ENCODE assay signal across 16 cellular contexts in genomic region chr11:46718155-46719019, GRCh38. TPM values are rescaled to one million over a fixed set of nuclear protein-coding genes. Genes with fewer than 3 reads are reported as not detected.
DNase-seq lines count a peak whose midpoint lies in the region; ATAC-seq, FAIRE-seq and TF ChIP-seq lines count a peak whose summit lies in the region.
"Had no signal": no experiment of that assay in that cellular context is flagged by ENCODE, and none has a peak within 500 bp of the region (broad histone marks: within the 10 kb centered on the region; RNA-seq: fewer than 3 reads in every experiment).

No MANE protein-coding gene starts in this region.

- H3K9me2 ChIP-seq in HCT116 (ENCODE audit: insufficient read depth): no peaks in the 10 kb centered on the region

- TF ChIP-seq RAD21 in HCT116 (IDR thresholded peaks at IDR 0.05; ENCODE audit: low read depth) (no peak), HepG2 (CRISPR knock-in tag; IDR thresholded peaks at IDR 0.05) (peak; percentile 55)

- H3K79me2 ChIP-seq in HCT116 (ENCODE audit: insufficient read depth, low read length) (no peaks in the 10 kb centered on the region), HepG2 (ENCODE audit: insufficient read depth, low read length) (peaks cover 42% of the 10 kb centered on the region)

- peak; percentile 97 for FAIRE-seq in HepG2 (lab: Jason Lieb, UNC)

- H2AFZ ChIP-seq in HCT116 (ENCODE audit: low read depth, low read length, poor library complexity, severe bottlenecking): peak overlapping the region; percentile 83
- H2AFZ ChIP-seq in HepG2 (ENCODE audit: low read length): no peak overlapping the region

- in situ Hi-C loops in HepG2 (cut with HindIII; ENCODE audit: extremely low pct_ligation_motif_present, low pct_unique_long_range_greater_than_20kb): no loop called here

- POLR2A ChIA-PET in HCT116 (lab: Charles Lee) (no interaction called here), HepG2 (lab: Yijun Ruan, JAX) (interaction anchor here (0.8 to 12.3 kb wide), 16 partner anchors 9 to 164 kb away, joined by 3 to 272 read pairs (median 12); partner anchors contain the start of genes ARHGAP1, ATG13 and ZNF408)

- no peak for DNase-seq in HCT116 (ENCODE audit: low read depth, low spot score)
- peak; percentile 77 to 88 for DNase-seq in SHP77 (lab: John Stamatoyannopoulos, UW)
- peak; percentile 98 for DNase-seq in HepG2 (ENCODE audit: low spot score)
- DNase-seq in foreskin keratinocyte: no peak
- DNase-seq in BE2C: no peak
- DNase-seq in effector memory CD8-positive, alpha-beta T cell: no peak
- DNase-seq: activated T-cell treated with anti-CD3 and anti-CD28 coated beads, Interleukin-2, amount 50 U/mL, for 48 hours; cerebellar nuclear complex; DMS 273 treated with DMSO at 0.1 percent for 48 hours; heart right ventricle; naive thymus-derived CD8-positive, alpha-beta T cell; NCI-H345; stimulated activated CD4-positive, alpha-beta T cell treated with anti-CD3 and anti-CD28 coated beads, Interleukin-1b, Interleukin-23, amount 100 ng/mL, for 48 hours had no signal

- TF ChIP-seq CTCF in HCT116 (IDR thresholded peaks at IDR 0.05 in 2 of 3, conservative IDR thresholded peaks at IDR 0.05 in 1 of 3; ENCODE audit: borderline replicate concordance in 1 of 3, insufficient read depth in 1 of 3, low read depth in 2 of 3, low read length in 2 of 3): no peak
- TF ChIP-seq CTCF in HepG2 (CRISPR knock-in tag; IDR thresholded peaks at IDR 0.05): peak; percentile 50
- TF ChIP-seq CTCF in foreskin keratinocyte (conservative IDR thresholded peaks at IDR 0.05): no peak
- no peak for TF ChIP-seq CTCF in BE2C (IDR thresholded peaks at IDR 0.05; ENCODE audit: low read depth, low read length)

- peak overlapping the region in 4 of 11 experiments; percentile 6 to 23 (median 14); a peak in 3 of 22 replicates for H3K9ac ChIP-seq in BLaER1 treated with 17β-estradiol and CSF1 and Interleukin-3, amounts not matched to agents 10 nM and 100 nM
- H3K9ac ChIP-seq in HCT116 (ENCODE audit: low read length): peak overlapping the region; percentile 23; the same call in 1 of the 2 replicates
- H3K9ac ChIP-seq in HepG2 (ENCODE audit: insufficient read depth, low read depth, low read length): peak overlapping the region; percentile 43; the same call in 1 of the 2 replicates

- H3K27ac ChIP-seq in BLaER1 treated with 17β-estradiol and CSF1 and Interleukin-3, amounts not matched to agents 10 nM and 100 nM: peak overlapping the region in 5 of 11 experiments; percentile 5 to 60 (median 40); a peak in 5 of 22 replicates
- no peak overlapping the region; the same call in 1 of the 2 replicates for H3K27ac ChIP-seq in HCT116 (ENCODE audit: low read depth, low read length)
- H3K27ac ChIP-seq in HepG2 (ENCODE audit: extremely low read length, insufficient read depth, low read length): peak overlapping the region; percentile 92
- no peak overlapping the region for H3K27ac ChIP-seq in foreskin keratinocyte
- H3K27ac ChIP-seq: heart right ventricle had no signal

- H3K9me3 Mint-ChIP-seq in effector memory CD8-positive, alpha-beta T cell: no peaks in the 10 kb centered on the region
- H3K9me3 Mint-ChIP-seq: naive thymus-derived CD8-positive, alpha-beta T cell had no signal

- no peaks in the 10 kb centered on the region for H3K9me3 ChIP-seq in BLaER1 treated with 17β-estradiol and CSF1 and Interleukin-3, amounts not matched to agents 10 nM and 100 nM (replicated peaks in 1 of 11)
- H3K9me3 ChIP-seq in HCT116 (ENCODE audit: control insufficient read depth in 1 of 2, insufficient read depth in 1 of 2, low read depth in 1 of 2, low read length in 2 of 2) (no peaks in the 10 kb centered on the region), HepG2 (ENCODE audit: low read length) (no peaks in the 10 kb centered on the region), BE2C (no peaks in the 10 kb centered on the region)
- H3K9me3 ChIP-seq: heart right ventricle had no signal

- WGBS in HepG2 (ENCODE audit: low lambda C conversion rate): 5% methylated on average over 9 of the region's 11 CpGs

- no peak overlapping the region for H3K4me3 Mint-ChIP-seq in effector memory CD8-positive, alpha-beta T cell
- H3K4me3 Mint-ChIP-seq: naive thymus-derived CD8-positive, alpha-beta T cell had no signal

- no peak overlapping the region for H3K4me3 ChIP-seq in BLaER1 treated with 17β-estradiol and CSF1 and Interleukin-3, amounts not matched to agents 10 nM and 100 nM
- H3K4me3 ChIP-seq in HCT116 (replicated peaks in 1 of 2; ENCODE audit: low read depth in 1 of 2, low read length in 2 of 2) (no peak overlapping the region), HepG2 (replicated peaks in 1 of 3; ENCODE audit: insufficient read depth in 1 of 3, low read depth in 2 of 3, low read length in 3 of 3) (peak overlapping the region in 2 of 3 experiments; percentile 3 to 92; a peak in 4 of 6 replicates), BE2C (ENCODE audit: low read depth, low read length) (no peak overlapping the region)
- H3K4me3 ChIP-seq: heart right ventricle had no signal

- no peak for TF ChIP-seq POLR2A in HCT116 (IDR thresholded peaks at IDR 0.05; ENCODE audit: borderline replicate concordance, extremely low read depth, insufficient read depth, insufficient read length)
- peak; percentile 56 to 58 for TF ChIP-seq POLR2A in HepG2 (IDR thresholded peaks at IDR 0.05; ENCODE audit: insufficient read depth in 1 of 2, low read depth in 2 of 2, low read length in 2 of 2)

- RAD21 ChIA-PET in HCT116 (lab: Charles Lee; ENCODE audit: low non-redundant PET in 1 of 2, low total read pairs in 2 of 2, uncharacterized antibody in 2 of 2, unreplicated experiment in 2 of 2): no interaction called here

- H3K4me1 Mint-ChIP-seq in effector memory CD8-positive, alpha-beta T cell (ENCODE audit: low read depth in 2 of 2): peaks cover 0 to 4% of the 10 kb centered on the region in 2 donors

- no peaks in the 10 kb centered on the region for H3K36me3 Mint-ChIP-seq in effector memory CD8-positive, alpha-beta T cell (ENCODE audit: insufficient read depth)
- H3K36me3 Mint-ChIP-seq: naive thymus-derived CD8-positive, alpha-beta T cell had no signal

- H3K27ac Mint-ChIP-seq in effector memory CD8-positive, alpha-beta T cell: no peak overlapping the region

- peak; percentile 76 for ATAC-seq in HCT116
- ATAC-seq in HepG2: peak; percentile 92
- ATAC-seq in foreskin keratinocyte: no peak
- no peak for ATAC-seq in effector memory CD8-positive, alpha-beta T cell (replicated peaks)
- ATAC-seq in HG03196 (IDR thresholded peaks at IDR 0.05; ENCODE audit: unreplicated experiment): no peak
- ATAC-seq: naive thymus-derived CD8-positive, alpha-beta T cell had no signal

- peaks cover under 1 to 13% (median 9%) of the 10 kb centered on the region in 10 experiments; a peak in 17 of 20 replicates for H3K4me1 ChIP-seq in BLaER1 treated with 17β-estradiol and CSF1 and Interleukin-3, amounts not matched to agents 10 nM and 100 nM
- H3K4me1 ChIP-seq in HCT116 (ENCODE audit: control insufficient read depth in 1 of 2, insufficient read depth in 2 of 2, low read length in 2 of 2) (peaks cover 5 to 21% of the 10 kb centered on the region in 2 experiments; a peak in 3 of 4 replicates), HepG2 (ENCODE audit: insufficient read depth, low read length) (peaks cover 87% of the 10 kb centered on the region), foreskin keratinocyte (peaks cover 10% of the 10 kb centered on the region), BE2C (no peaks in the 10 kb centered on the region)

- CTCF ChIA-PET in HCT116 (lab: Charles Lee) (no interaction called here), HepG2 (lab: Yijun Ruan, JAX; ENCODE audit: low intra/inter-chr PET ratio, low total read pairs) (no interaction called here)

- intact Hi-C loops in HCT116 (cut with micrococcal nuclease) (no loop called here), HepG2 (cut with micrococcal nuclease; ENCODE audit: unreplicated experiment) (loop anchor here (1.0 to 5.0 kb wide), 3 partner anchors 18 to 719 kb away; partner anchors contain the start of gene ARHGAP1)

- H3K27me3 ChIP-seq in BLaER1 treated with 17β-estradiol and CSF1 and Interleukin-3, amounts not matched to agents 10 nM and 100 nM: no peaks in the 10 kb centered on the region
- H3K27me3 ChIP-seq in HCT116 (ENCODE audit: insufficient read depth, low read length) (no peaks in the 10 kb centered on the region), HepG2 (ENCODE audit: control insufficient read depth in 1 of 2, insufficient read depth in 2 of 2, low read length in 2 of 2) (no peaks in the 10 kb centered on the region; a peak in 1 of 5 replicates), foreskin keratinocyte (no peaks in the 10 kb centered on the region), BE2C (no peaks in the 10 kb centered on the region)
- H3K27me3 ChIP-seq: heart right ventricle had no signal

- no TSS peak for BruUV-seq in HCT116 (replicated peaks; lab: Mats Ljungman, UMichigan)
- TSS peak; percentile 49 for BruUV-seq in HepG2 (replicated peaks; lab: Mats Ljungman, UMichigan)

- H4K20me1 ChIP-seq in BLaER1 treated with 17β-estradiol and CSF1 and Interleukin-3, amounts not matched to agents 10 nM and 100 nM: no peaks in the 10 kb centered on the region
- H4K20me1 ChIP-seq in HCT116 (ENCODE audit: insufficient read depth) (no peaks in the 10 kb centered on the region), HepG2 (ENCODE audit: insufficient read depth, low read length) (peaks cover 9% of the 10 kb centered on the region; the same call in 1 of the 2 replicates)

- H3K27me3 Mint-ChIP-seq in effector memory CD8-positive, alpha-beta T cell: peaks cover 0 to 8% of the 10 kb centered on the region in 2 donors

- no peaks in the 10 kb centered on the region for H3K36me3 ChIP-seq in BLaER1 treated with 17β-estradiol and CSF1 and Interleukin-3, amounts not matched to agents 10 nM and 100 nM
- H3K36me3 ChIP-seq in HCT116 (ENCODE audit: control insufficient read depth in 1 of 2, insufficient read depth in 2 of 2, low read length in 2 of 2) (no peaks in the 10 kb centered on the region), HepG2 (replicated peaks in 1 of 2; ENCODE audit: control insufficient read depth in 1 of 2, insufficient read depth in 2 of 2, low read length in 2 of 2) (peaks cover 3 to 8% of the 10 kb centered on the region in 2 experiments), BE2C (no peaks in the 10 kb centered on the region)
- H3K36me3 ChIP-seq: heart right ventricle had no signal

- TF ChIP-seq EP300 in HepG2 (IDR thresholded peaks at IDR 0.05; ENCODE audit: low read depth in 2 of 2, low read length in 2 of 2) (peak; percentile 77 to 97; a peak in 2 of 4 replicates), HepG2 (CRISPR knock-in tag; IDR thresholded peaks at IDR 0.05; ENCODE audit: borderline replicate concordance) (peak; percentile 96)

- peak overlapping the region in 6 of 11 experiments; percentile 12 to 52 (median 31); a peak in 8 of 22 replicates for H3K4me2 ChIP-seq in BLaER1 treated with 17β-estradiol and CSF1 and Interleukin-3, amounts not matched to agents 10 nM and 100 nM
- peak overlapping the region; percentile 53 for H3K4me2 ChIP-seq in HCT116 (ENCODE audit: low read length)
- H3K4me2 ChIP-seq in HepG2 (ENCODE audit: low read depth, low read length): peak overlapping the region; percentile 94

RNA-seq across cellular contexts. Expression of gene F2, which starts 0.6 kb away (rescaled TPM):
- 0.47 TPM for total RNA-seq in HCT116 (2021; ENCODE audit: unreplicated experiment)
- 0.05 and 0.12 TPM in 2 replicates for polyA plus RNA-seq in HCT116 (2012)
- 110 and 330 TPM in 2 replicates for total RNA-seq in HepG2 (2016; rRNA removed; fragmentation: Illumina TruSeq; extraction: Trizol)
- 32.5 and 33.6 TPM in 2 replicates for total RNA-seq in HepG2 (2016; cell fraction: cytosol; rRNA removed; fragmentation: Illumina TruSeq; extraction: Trizol; ENCODE audit: low read depth)
- 93.3 and 344 TPM in 2 replicates for total RNA-seq in HepG2 (2016; cell fraction: insoluble cytoplasmic fraction; rRNA removed; fragmentation: Illumina TruSeq; extraction: Trizol)
- 41.4 and 43.0 TPM in 2 replicates for total RNA-seq in HepG2 (2016; cell fraction: membrane; rRNA removed; fragmentation: Illumina TruSeq; extraction: Trizol)
- 288 and 346 TPM in 2 replicates for total RNA-seq in HepG2 (2016; cell fraction: nucleus; rRNA removed; fragmentation: Illumina TruSeq; extraction: Trizol)
- 801 and 1,074 TPM in 2 replicates for polyA plus RNA-seq in HepG2 (2011; rRNA removed)
- 955 and 1,075 TPM in 2 replicates for polyA plus RNA-seq in HepG2 (2011; cell fraction: cytosol; rRNA removed)
- 1,042 and 1,045 TPM in 2 replicates for polyA plus RNA-seq in HepG2 (2011; cell fraction: nucleus; rRNA removed)
- polyA plus RNA-seq in HepG2 (2012): 447 and 558 TPM in 2 replicates
- polyA plus RNA-seq in HepG2 (2016; cell fraction: cytosol; fragmentation: Illumina TruSeq; extraction: Trizol; ENCODE audit: low read depth): 25.3 and 27.2 TPM in 2 replicates
- polyA plus RNA-seq in HepG2 (2016; cell fraction: insoluble cytoplasmic fraction; fragmentation: Illumina TruSeq; extraction: Trizol; ENCODE audit: low read depth): 93.3 and 115 TPM in 2 replicates
- 30.7 and 34.2 TPM in 2 replicates for polyA plus RNA-seq in HepG2 (2016; cell fraction: membrane; fragmentation: Illumina TruSeq; extraction: Trizol; ENCODE audit: low read depth)
- 450 and 474 TPM in 2 replicates for polyA plus RNA-seq in HepG2 (2016; cell fraction: nucleus; fragmentation: Illumina TruSeq; extraction: Trizol; ENCODE audit: insufficient read depth, low read depth)
- 0.51 and 1,039 TPM in 2 replicates for polyA minus RNA-seq in HepG2 (2011; rRNA and poly(A)+ RNA removed; ENCODE audit: low replicate concordance)
- 289 and 363 TPM in 2 replicates for polyA minus RNA-seq in HepG2 (2011; cell fraction: cytosol; rRNA and poly(A)+ RNA removed)
- 449 and 482 TPM in 2 replicates for polyA minus RNA-seq in HepG2 (2011; cell fraction: nucleus; rRNA and poly(A)+ RNA removed)
- not detected in 2 replicates for total RNA-seq in foreskin keratinocyte
- polyA plus RNA-seq in foreskin keratinocyte: 0.03 TPM in 1 of 2 replicates, not detected in the other
- polyA plus RNA-seq in BE2C (2012; ENCODE audit: insufficient read depth, insufficient read length, low read depth): not detected
- total RNA-seq: naive thymus-derived CD8-positive, alpha-beta T cell; temporal lobe had no signal
- polyA plus RNA-seq: naive thymus-derived CD8-positive, alpha-beta T cell had no signal

RNA-seq across cellular contexts. Expression of gene ZNF408, which starts 17.6 kb away (rescaled TPM):
- total RNA-seq in HCT116 (2021; ENCODE audit: unreplicated experiment) (14.4 TPM), HepG2 (2016; rRNA removed; fragmentation: Illumina TruSeq; extraction: Trizol) (8.3 and 12.5 TPM in 2 replicates), foreskin keratinocyte (9.5 and 10.0 TPM in 2 replicates)
- polyA plus RNA-seq in HCT116 (2012): 10.1 and 11.0 TPM in 2 replicates
- 12.1 and 12.2 TPM in 2 replicates for total RNA-seq in HepG2 (2016; cell fraction: cytosol; rRNA removed; fragmentation: Illumina TruSeq; extraction: Trizol; ENCODE audit: low read depth)
- 6.9 and 11.8 TPM in 2 replicates for total RNA-seq in HepG2 (2016; cell fraction: insoluble cytoplasmic fraction; rRNA removed; fragmentation: Illumina TruSeq; extraction: Trizol)
- 4.8 TPM in 2 replicates for total RNA-seq in HepG2 (2016; cell fraction: membrane; rRNA removed; fragmentation: Illumina TruSeq; extraction: Trizol)
- 12.2 and 12.7 TPM in 2 replicates for total RNA-seq in HepG2 (2016; cell fraction: nucleus; rRNA removed; fragmentation: Illumina TruSeq; extraction: Trizol)
- polyA plus RNA-seq in HepG2 (2011; rRNA removed) (11.2 and 15.6 TPM in 2 replicates), foreskin keratinocyte (9.5 and 10.9 TPM in 2 replicates)
- 7.2 and 10.7 TPM in 2 replicates for polyA plus RNA-seq in HepG2 (2011; cell fraction: cytosol; rRNA removed)
- polyA plus RNA-seq in HepG2 (2011; cell fraction: nucleus; rRNA removed): 29.5 and 29.9 TPM in 2 replicates
- 7.6 and 9.9 TPM in 2 replicates for polyA plus RNA-seq in HepG2 (2012)
- polyA plus RNA-seq in HepG2 (2016; cell fraction: cytosol; fragmentation: Illumina TruSeq; extraction: Trizol; ENCODE audit: low read depth): 1.7 and 2.3 TPM in 2 replicates
- 8.7 and 9.3 TPM in 2 replicates for polyA plus RNA-seq in HepG2 (2016; cell fraction: insoluble cytoplasmic fraction; fragmentation: Illumina TruSeq; extraction: Trizol; ENCODE audit: low read depth)
- polyA plus RNA-seq in HepG2 (2016; cell fraction: membrane; fragmentation: Illumina TruSeq; extraction: Trizol; ENCODE audit: low read depth): 3.3 and 3.7 TPM in 2 replicates
- 27.1 and 29.0 TPM in 2 replicates for polyA plus RNA-seq in HepG2 (2016; cell fraction: nucleus; fragmentation: Illumina TruSeq; extraction: Trizol; ENCODE audit: insufficient read depth, low read depth)
- 15.2 and 22.6 TPM in 2 replicates for polyA minus RNA-seq in HepG2 (2011; rRNA and poly(A)+ RNA removed; ENCODE audit: low replicate concordance)
- polyA minus RNA-seq in HepG2 (2011; cell fraction: cytosol; rRNA and poly(A)+ RNA removed): 6.3 and 9.7 TPM in 2 replicates
- 16.9 and 17.4 TPM in 2 replicates for polyA minus RNA-seq in HepG2 (2011; cell fraction: nucleus; rRNA and poly(A)+ RNA removed)
- polyA plus RNA-seq in BE2C (2012; ENCODE audit: insufficient read depth, insufficient read length, low read depth): 52.9 TPM

RNA-seq across cellular contexts. Expression of gene ARHGAP1, which starts 18.0 kb away (rescaled TPM):
- total RNA-seq in HCT116 (2021; ENCODE audit: unreplicated experiment) (36.9 TPM), HepG2 (2016; rRNA removed; fragmentation: Illumina TruSeq; extraction: Trizol) (18.6 and 22.4 TPM in 2 replicates), foreskin keratinocyte (53.5 and 55.5 TPM in 2 replicates)
- polyA plus RNA-seq in HCT116 (2012): 26.0 and 27.6 TPM in 2 replicates
- 2.2 and 2.6 TPM in 2 replicates for total RNA-seq in HepG2 (2016; cell fraction: cytosol; rRNA removed; fragmentation: Illumina TruSeq; extraction: Trizol; ENCODE audit: low read depth)
- total RNA-seq in HepG2 (2016; cell fraction: insoluble cytoplasmic fraction; rRNA removed; fragmentation: Illumina TruSeq; extraction: Trizol): 17.2 and 17.3 TPM in 2 replicates
- 7.4 and 7.6 TPM in 2 replicates for total RNA-seq in HepG2 (2016; cell fraction: membrane; rRNA removed; fragmentation: Illumina TruSeq; extraction: Trizol)
- total RNA-seq in HepG2 (2016; cell fraction: nucleus; rRNA removed; fragmentation: Illumina TruSeq; extraction: Trizol): 19.5 and 19.8 TPM in 2 replicates
- polyA plus RNA-seq in HepG2 (2011; rRNA removed) (30.3 and 30.7 TPM in 2 replicates), foreskin keratinocyte (42.3 and 43.4 TPM in 2 replicates)
- polyA plus RNA-seq in HepG2 (2011; cell fraction: cytosol; rRNA removed): 11.4 and 13.8 TPM in 2 replicates
- 35.4 and 37.1 TPM in 2 replicates for polyA plus RNA-seq in HepG2 (2011; cell fraction: nucleus; rRNA removed)
- 17.6 and 26.9 TPM in 2 replicates for polyA plus RNA-seq in HepG2 (2012)
- polyA plus RNA-seq in HepG2 (2016; cell fraction: cytosol; fragmentation: Illumina TruSeq; extraction: Trizol; ENCODE audit: low read depth): 1.6 and 1.9 TPM in 2 replicates
- 20.3 and 30.3 TPM in 2 replicates for polyA plus RNA-seq in HepG2 (2016; cell fraction: insoluble cytoplasmic fraction; fragmentation: Illumina TruSeq; extraction: Trizol; ENCODE audit: low read depth)
- polyA plus RNA-seq in HepG2 (2016; cell fraction: membrane; fragmentation: Illumina TruSeq; extraction: Trizol; ENCODE audit: low read depth): 5.0 and 6.0 TPM in 2 replicates
- 34.1 and 41.6 TPM in 2 replicates for polyA plus RNA-seq in HepG2 (2016; cell fraction: nucleus; fragmentation: Illumina TruSeq; extraction: Trizol; ENCODE audit: insufficient read depth, low read depth)
- 57.4 and 70.9 TPM in 2 replicates for polyA minus RNA-seq in HepG2 (2011; rRNA and poly(A)+ RNA removed; ENCODE audit: low replicate concordance)
- polyA minus RNA-seq in HepG2 (2011; cell fraction: cytosol; rRNA and poly(A)+ RNA removed): 31.2 and 36.9 TPM in 2 replicates
- polyA minus RNA-seq in HepG2 (2011; cell fraction: nucleus; rRNA and poly(A)+ RNA removed): 17.0 and 22.0 TPM in 2 replicates
- polyA plus RNA-seq in BE2C (2012; ENCODE audit: insufficient read depth, insufficient read length, low read depth): 11.3 TPM

Comparison
In these comparisons a context has a peak if more than half of its experiments do, and no peak if none do; other contexts are left out.
1. H3K4me2 ChIP-seq: peak in every context shown above with its lines; median percentile 94 in HepG2; 53 in HCT116; 31 in BLaER1 treated with 17β-estradiol and CSF1 and Interleukin-3, amounts not matched to agents 10 nM and 100 nM.
2. H3K4me3 ChIP-seq: peak in HepG2 (2 of 3); none in BLaER1 treated with 17β-estradiol and CSF1 and Interleukin-3, amounts not matched to agents 10 nM and 100 nM (0 of 10), HCT116 (0 of 2) and BE2C (single experiment).
3. ATAC-seq: peak in HCT116 (single experiment) and HepG2 (single experiment); none in foreskin keratinocyte (single experiment), effector memory CD8-positive, alpha-beta T cell (single experiment) and HG03196 (single experiment).
4. DNase-seq: peak in SHP77 (2 of 2) and HepG2 (single experiment); none in HCT116 (single experiment), foreskin keratinocyte (0 of 2), BE2C (single experiment) and effector memory CD8-positive, alpha-beta T cell (0 of 3).
5. RNA of gene F2, which starts 0.6 kb away (total RNA-seq): 32.5 to 346 TPM in HepG2; 0.47 TPM in HCT116 (single experiment) and not detected in foreskin keratinocyte; every median in the first group is over 10 times any median in the second.